Comparison of ENCODE assay signal across 19 cellular contexts in the genomic region with DNA sequence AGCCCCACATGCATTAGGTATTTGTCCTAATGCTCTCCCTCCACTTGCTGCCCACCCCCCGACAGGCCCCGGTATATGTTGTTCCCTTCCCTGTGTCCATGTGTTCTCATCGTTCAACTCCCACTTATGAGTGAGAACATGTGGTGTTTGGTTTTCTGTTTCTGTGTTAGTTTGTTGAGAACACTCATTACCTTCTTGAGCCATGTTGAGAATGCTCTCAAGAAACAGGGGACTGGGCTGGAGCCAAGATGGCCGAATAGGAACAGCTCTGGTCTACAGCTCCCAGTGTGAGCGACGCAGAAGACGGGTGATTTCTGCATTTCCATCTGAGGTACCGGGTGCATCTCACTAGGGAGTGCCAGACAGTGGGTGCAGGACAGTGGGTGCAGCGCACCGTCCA. TPM values are rescaled to one million over a fixed set of nuclear protein-coding genes. Genes with fewer than 3 reads are reported as not detected.
"Had no signal": no experiment of that assay in that cellular context is flagged by ENCODE, and none has a peak within 500 bp of the region (broad histone marks: within the 10 kb centered on the region; RNA-seq: fewer than 3 reads in every experiment).

No MANE protein-coding gene starts in this region.

RNA-seq across cellular contexts. Expression of gene OR13H1, which starts 8.6 kb away (rescaled TPM):
- total RNA-seq: activated naive CD4-positive, alpha-beta T cell treated with anti-CD3 and anti-CD28 coated beads for 36 hours; activated naive CD4-positive, alpha-beta T cell treated with anti-CD3 and anti-CD28 coated beads, Interleukin-2, amount 50 U/mL, for 72 hours; activated naive CD8-positive, alpha-beta T cell treated with anti-CD3 and anti-CD28 coated beads for 36 hours; activated naive CD8-positive, alpha-beta T cell treated with anti-CD3 and anti-CD28 coated beads, Interleukin-2, amount 10 ng/mL, durations not matched to agents 7 days and 5 days; activated T-cell treated with anti-CD3 and anti-CD28 coated beads, Interleukin-2, amount 50 U/mL, for 4 hours; activated T-cell treated with anti-CD3 and anti-CD28 coated beads, Interleukin-2, amount 50 U/mL, for 72 hours; activated T-helper 1 cell treated with anti-CD3 and anti-CD28 coated beads, Interleukin-12 subunit alpha, Interleukin-12 subunit beta, Interleukin-2, Interleukin-4 antibody, amounts not matched to agents 30 ng/mL and 10 ng/mL and 1 ng/mL, durations not matched to agents 14 hours and 24 hours and 36 hours; activated T-helper 17 cell treated with anti-CD3 and anti-CD28 coated beads, Interleukin-2, amount 50 U/mL, for 72 hours; activated T-helper 2 cell treated with anti-CD3 and anti-CD28 coated beads, Interferon-gamma antibody, Interleukin-2, Interleukin-4, amounts not matched to agents 10 μg/mL and 5 μg/mL and 100 μg/mL, durations not matched to agents 14 hours and 24 hours and 36 hours; adrenal gland; aorta; ascending aorta; astrocyte; body of pancreas; breast epithelium; bronchial epithelial cell; cardiac muscle cell; cardiac septum had no signal
- polyA plus RNA-seq: adipose tissue, adrenal gland, aorta, cardiac muscle cell had no signal
